15 cellular contexts compared by ENCODE assay signal in genomic region chr17:18432206-18432605, GRCh38. TPM values are rescaled to one million over a fixed set of nuclear protein-coding genes. Genes with fewer than 3 reads are reported as not detected.
"Had no signal": no experiment of that assay in that cellular context is flagged by ENCODE, and none has a peak within 500 bp of the region (broad histone marks: within the 10 kb centered on the region; RNA-seq: fewer than 3 reads in every experiment).

No MANE protein-coding gene starts in this region.

RNA-seq across cellular contexts. Expression of gene LGALS9C, which starts 44.4 kb away (rescaled TPM):
- total RNA-seq: activated B cell treated with CpG ODN at 0.5 μM for 24 hours; activated CD4-positive, alpha-beta T cell treated with anti-CD3 and anti-CD28 coated beads for 36 hours; activated CD4-positive, alpha-beta T cell treated with anti-CD3 and anti-CD28 coated beads, Interleukin-2, amount 10 ng/mL, durations not matched to agents 24 days and 14 days; activated CD8-positive, alpha-beta memory T cell treated with anti-CD3 and anti-CD28 coated beads for 36 hours; activated CD8-positive, alpha-beta T cell treated with anti-CD3 and anti-CD28 coated beads for 36 hours; T-helper 17 cell; WTC11 had no signal

RNA-seq across cellular contexts. Expression of gene EVPLL, which starts 54.6 kb away (rescaled TPM):
- total RNA-seq: activated B cell treated with CpG ODN at 0.5 μM for 24 hours; activated CD4-positive, alpha-beta memory T cell treated with anti-CD3 and anti-CD28 coated beads for 36 hours; activated CD4-positive, alpha-beta memory T cell treated with anti-CD3 and anti-CD28 coated beads, Interleukin-2, amount 10 ng/mL, durations not matched to agents 7 days and 5 days; activated CD4-positive, alpha-beta T cell treated with anti-CD3 and anti-CD28 coated beads, Interleukin-2, amount 10 ng/mL, durations not matched to agents 24 days and 14 days; activated CD4-positive, alpha-beta T cell treated with anti-CD3 and anti-CD28 coated beads, Interleukin-2, amount 10 ng/mL, durations not matched to agents 7 days and 5 days; activated CD8-positive, alpha-beta memory T cell treated with anti-CD3 and anti-CD28 coated beads for 36 hours; activated CD8-positive, alpha-beta memory T cell treated with anti-CD3 and anti-CD28 coated beads, Interleukin-2, amount 10 ng/mL, durations not matched to agents 7 days and 5 days; activated CD8-positive, alpha-beta T cell treated with anti-CD3 and anti-CD28 coated beads for 36 hours; activated CD8-positive, alpha-beta T cell treated with anti-CD3 and anti-CD28 coated beads, Interleukin-2, amount 10 ng/mL, durations not matched to agents 7 days and 5 days; T-cell; T-helper 1 cell treated with Interleukin-12 subunit alpha and Interleukin-12 subunit beta and Interleukin-4 antibody, amounts not matched to agents 30 ng/mL and 1 ng/mL, for 36 hours; T-helper 17 cell; T-helper 2 cell treated with Interferon-gamma antibody and Interleukin-4, amounts not matched to agents 100 ng/mL and 5 ng/mL, for 36 hours; WTC11 had no signal
